In the genomic region with DNA sequence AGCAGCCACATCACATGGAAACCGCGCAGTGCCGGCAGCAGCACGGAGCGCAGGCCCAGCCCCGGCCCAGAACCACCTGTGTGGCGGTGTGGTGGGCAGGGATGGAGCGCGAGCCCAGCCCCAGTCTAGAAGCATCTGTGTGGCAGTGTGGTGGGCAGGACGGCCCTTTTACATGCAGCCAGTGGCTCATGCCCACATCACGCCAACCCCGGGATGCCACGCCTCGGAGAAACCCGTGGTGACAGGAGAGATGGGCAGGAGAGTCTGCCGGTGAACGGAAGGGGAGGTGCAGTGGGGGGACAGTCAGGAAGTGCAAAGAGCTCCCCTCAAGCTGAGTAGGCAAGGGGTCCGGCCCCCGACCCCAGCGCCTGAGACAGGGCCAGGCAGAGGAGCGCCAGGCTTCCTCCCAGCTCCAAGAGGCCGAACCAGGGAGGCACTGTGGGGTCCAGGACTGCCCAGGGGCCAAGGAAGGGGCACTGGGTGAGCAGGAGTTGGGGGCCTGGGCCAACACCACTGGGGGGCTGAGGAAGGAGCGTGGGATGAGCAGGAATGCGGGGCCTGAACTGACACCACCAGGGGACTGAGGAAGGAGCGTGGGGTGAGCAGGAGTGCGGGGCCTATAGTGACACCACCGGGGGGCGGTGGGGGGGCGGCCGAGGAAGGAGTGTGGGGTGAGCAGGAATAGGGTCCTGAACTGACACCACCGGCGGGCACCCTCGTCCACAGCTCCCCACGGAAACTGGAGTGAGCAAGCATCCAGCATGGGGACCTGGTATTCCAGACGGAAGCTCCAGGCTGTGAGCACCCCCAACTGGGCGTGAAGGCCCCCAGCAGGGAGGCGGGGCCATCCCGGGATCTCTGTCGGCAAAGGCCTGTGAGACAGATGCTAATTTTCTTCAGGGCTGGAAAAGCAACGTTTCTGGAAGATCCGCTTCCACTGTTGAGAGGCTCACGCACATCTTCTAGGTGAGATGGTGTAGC, we compare ENCODE assay signal across 1 cellular context.
TF ChIP-seq lines count a peak whose summit lies in the region.

No MANE protein-coding gene starts in this region.

TF ChIP-seq in K562, 482 proteins besides CTCF, POLR2A, EP300 and RAD21:
- peak; percentile 57 for TF ChIP-seq POLR2G (IDR thresholded peaks at IDR 0.05; ENCODE audit: low read depth, low read length)
- TF ChIP-seq, protein P1, sequence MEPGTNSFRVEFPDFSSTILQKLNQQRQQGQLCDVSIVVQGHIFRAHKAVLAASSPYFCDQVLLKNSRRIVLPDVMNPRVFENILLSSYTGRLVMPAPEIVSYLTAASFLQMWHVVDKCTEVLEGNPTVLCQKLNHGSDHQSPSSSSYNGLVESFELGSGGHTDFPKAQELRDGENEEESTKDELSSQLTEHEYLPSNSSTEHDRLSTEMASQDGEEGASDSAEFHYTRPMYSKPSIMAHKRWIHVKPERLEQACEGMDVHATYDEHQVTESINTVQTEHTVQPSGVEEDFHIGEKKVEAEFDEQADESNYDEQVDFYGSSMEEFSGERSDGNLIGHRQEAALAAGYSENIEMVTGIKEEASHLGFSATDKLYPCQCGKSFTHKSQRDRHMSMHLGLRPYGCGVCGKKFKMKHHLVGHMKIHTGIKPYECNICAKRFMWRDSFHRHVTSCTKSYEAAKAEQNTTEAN (CRISPR knock-in tag; IDR thresholded peaks at IDR 0.05) = no peak
